In the genomic region with DNA sequence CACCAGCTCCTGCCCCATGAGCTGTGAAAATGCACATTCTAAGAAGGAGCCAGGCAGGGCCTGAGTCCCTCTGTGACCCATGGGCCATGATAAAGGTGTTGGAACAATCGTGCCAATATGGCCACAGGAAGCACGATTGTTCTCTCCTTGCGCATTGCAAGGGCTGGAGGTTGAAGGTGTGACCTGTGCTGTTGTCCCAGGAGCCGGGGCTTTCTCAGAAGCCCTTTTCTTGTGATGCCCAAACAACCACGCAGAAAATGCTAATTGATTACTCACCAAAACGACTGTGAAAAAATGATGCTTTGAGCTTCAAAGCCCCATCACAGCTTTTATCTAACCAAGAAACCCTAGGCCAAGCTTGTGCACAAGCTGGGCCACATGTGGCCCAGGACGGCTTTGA, we compare ENCODE assay signal across 14 cellular contexts. TPM values are rescaled to one million over a fixed set of nuclear protein-coding genes. Genes with fewer than 3 reads are reported as not detected.
A peak's percentile ranks its signal among the peaks of the same experiment; 100 is the strongest.
DNase-seq lines count a peak whose midpoint lies in the region; ATAC-seq, FAIRE-seq and TF ChIP-seq lines count a peak whose summit lies in the region.
"Had no signal": no experiment of that assay in that cellular context is flagged by ENCODE, and none has a peak within 500 bp of the region (broad histone marks: within the 10 kb centered on the region; RNA-seq: fewer than 3 reads in every experiment).

No MANE protein-coding gene starts in this region.

- H3K9me3 Mint-ChIP-seq in T-helper 1 cell treated with Interleukin-12 subunit alpha and Interleukin-12 subunit beta and Interleukin-4 antibody, amounts not matched to agents 30 μg/mL and 1 μg/mL, for 36 hours: no peaks in the 10 kb centered on the region
- H3K9me3 Mint-ChIP-seq in activated T-cell treated with anti-CD3 and anti-CD28 coated beads, Interleukin-2, amount 50 U/mL, for 72 hours: no peaks in the 10 kb centered on the region
- H3K9me3 Mint-ChIP-seq: CD8-positive, alpha-beta memory T cell had no signal

- no peaks in the 10 kb centered on the region for H3K9me2 ChIP-seq in Karpas-422 (replicated peaks; ENCODE audit: insufficient read depth, low read length)

- H3K4me2 ChIP-seq in Karpas-422 (ENCODE audit: low read depth, low read length, poor library complexity, severe bottlenecking): no peak overlapping the region
- H3K4me2 ChIP-seq: BLaER1 had no signal

- peak; percentile 93 for FAIRE-seq in bronchial epithelial cell (lab: Jason Lieb, UNC)

- H4K20me1 ChIP-seq in Karpas-422 (ENCODE audit: insufficient read depth, low read depth, low read length): no peaks in the 10 kb centered on the region
- H4K20me1 ChIP-seq: BLaER1 had no signal

- H3K27me3 Mint-ChIP-seq in T-helper 1 cell treated with Interleukin-12 subunit alpha and Interleukin-12 subunit beta and Interleukin-4 antibody, amounts not matched to agents 30 μg/mL and 1 μg/mL, for 36 hours (ENCODE audit: low read depth): no peaks in the 10 kb centered on the region
- H3K27me3 Mint-ChIP-seq in activated T-cell treated with anti-CD3 and anti-CD28 coated beads, Interleukin-2, amount 50 U/mL, for 72 hours (ENCODE audit: low read depth): peaks cover 26% of the 10 kb centered on the region

- H3K4me3 Mint-ChIP-seq in T-helper 1 cell treated with Interleukin-12 subunit alpha and Interleukin-12 subunit beta and Interleukin-4 antibody, amounts not matched to agents 30 μg/mL and 1 μg/mL, for 36 hours: no peak overlapping the region
- H3K4me3 Mint-ChIP-seq in activated T-cell treated with anti-CD3 and anti-CD28 coated beads, Interleukin-2, amount 50 U/mL, for 72 hours: no peak overlapping the region
- H3K4me3 Mint-ChIP-seq: CD8-positive, alpha-beta memory T cell had no signal

- no peaks in the 10 kb centered on the region for H3K9me3 ChIP-seq in Karpas-422 (ENCODE audit: low read length)
- H3K9me3 ChIP-seq: BLaER1, HAP-1 had no signal

- H3K4me3 ChIP-seq in bronchial epithelial cell (ENCODE audit: low read depth, low read length): no peak overlapping the region
- H3K4me3 ChIP-seq in Karpas-422 (ENCODE audit: low read length): no peak overlapping the region
- no peak overlapping the region for H3K4me3 ChIP-seq in coronary artery
- H3K4me3 ChIP-seq: BLaER1, HAP-1 had no signal

- H3K27ac ChIP-seq in Karpas-422 (ENCODE audit: low read length) (no peak overlapping the region), coronary artery (no peak overlapping the region)
- H3K27ac ChIP-seq: BLaER1 had no signal

- no peak overlapping the region for H3K9ac ChIP-seq in Karpas-422 (ENCODE audit: low read length)
- H3K9ac ChIP-seq: BLaER1 had no signal

- H3K4me1 ChIP-seq in Karpas-422 (ENCODE audit: low read length): no peaks in the 10 kb centered on the region
- H3K4me1 ChIP-seq: BLaER1, HAP-1 had no signal

- no peaks in the 10 kb centered on the region for H3K36me3 Mint-ChIP-seq in T-helper 1 cell treated with Interleukin-12 subunit alpha and Interleukin-12 subunit beta and Interleukin-4 antibody, amounts not matched to agents 30 μg/mL and 1 μg/mL, for 36 hours (ENCODE audit: low read depth)
- H3K36me3 Mint-ChIP-seq in activated T-cell treated with anti-CD3 and anti-CD28 coated beads, Interleukin-2, amount 50 U/mL, for 72 hours (ENCODE audit: insufficient read depth in 2 of 2): no peaks in the 10 kb centered on the region
- H3K36me3 Mint-ChIP-seq: CD8-positive, alpha-beta memory T cell had no signal

- ATAC-seq in activated T-cell treated with anti-CD3 and anti-CD28 coated beads, Interleukin-2, amount 50 U/mL, for 72 hours (replicated peaks in 1 of 2): peak; percentile 37 to 50

- TF ChIP-seq CTCF in bronchial epithelial cell (IDR thresholded peaks at IDR 0.05; ENCODE audit: insufficient read depth, low read length, severe bottlenecking) (no peak), coronary artery (IDR thresholded peaks at IDR 0.05) (no peak)

- peak overlapping the region; percentile 62 for H3K27ac Mint-ChIP-seq in T-helper 1 cell treated with Interleukin-12 subunit alpha and Interleukin-12 subunit beta and Interleukin-4 antibody, amounts not matched to agents 30 μg/mL and 1 μg/mL, for 36 hours
- no peak overlapping the region for H3K27ac Mint-ChIP-seq in activated T-cell treated with anti-CD3 and anti-CD28 coated beads, Interleukin-2, amount 50 U/mL, for 72 hours
- H3K27ac Mint-ChIP-seq: CD8-positive, alpha-beta memory T cell had no signal

- no peaks in the 10 kb centered on the region for H3K36me3 ChIP-seq in bronchial epithelial cell (ENCODE audit: control insufficient read depth, insufficient read depth, low read length)
- H3K36me3 ChIP-seq in Karpas-422 (ENCODE audit: insufficient read depth, low read length): no peaks in the 10 kb centered on the region
- H3K36me3 ChIP-seq: BLaER1, HAP-1 had no signal

- H3K27me3 ChIP-seq in bronchial epithelial cell (ENCODE audit: control insufficient read depth, insufficient read depth, low read length): no peaks in the 10 kb centered on the region
- H3K27me3 ChIP-seq in Karpas-422 (ENCODE audit: low read length): no peaks in the 10 kb centered on the region

- DNase-seq in T-helper 1 cell: no peak
- no peak for DNase-seq in activated T-cell treated with anti-CD3 and anti-CD28 coated beads, Interleukin-2, amount 50 U/mL, for 72 hours
- DNase-seq in activated T-cell treated with anti-CD3 and anti-CD28 coated beads for 4 hours: no peak
- DNase-seq in bronchial epithelial cell (ENCODE audit: low read depth): no peak
- no peak for DNase-seq in Karpas-422
- DNase-seq in coronary artery (ENCODE audit: low spot score): no peak
- DNase-seq: 8988T; AML-193; CD8-positive, alpha-beta memory T cell; DMS53; GF-D8 had no signal

- H2AFZ ChIP-seq in Karpas-422 (ENCODE audit: low read length): no peak overlapping the region

- no peaks in the 10 kb centered on the region for H3K79me2 ChIP-seq in Karpas-422 (ENCODE audit: low read length)

- H3K4me1 Mint-ChIP-seq in T-helper 1 cell treated with Interleukin-12 subunit alpha and Interleukin-12 subunit beta and Interleukin-4 antibody, amounts not matched to agents 30 μg/mL and 1 μg/mL, for 36 hours (ENCODE audit: low read depth): peaks cover 9% of the 10 kb centered on the region
- peaks cover 17% of the 10 kb centered on the region for H3K4me1 Mint-ChIP-seq in activated T-cell treated with anti-CD3 and anti-CD28 coated beads, Interleukin-2, amount 50 U/mL, for 72 hours (ENCODE audit: low read depth)
- H3K4me1 Mint-ChIP-seq: CD8-positive, alpha-beta memory T cell had no signal

RNA-seq across cellular contexts. Expression of a gene that starts 33.8 kb away (rescaled TPM):
- total RNA-seq in activated T-cell treated with anti-CD3 and anti-CD28 coated beads, Interleukin-2, amount 50 U/mL, for 72 hours: 10 to 100 TPM; 60.4 to 85.6 TPM
- total RNA-seq in bronchial epithelial cell: 6.1 and 7.3 TPM in 2 replicates
- total RNA-seq in Karpas-422 (2014; rRNA removed; shearing (Covaris generic); ENCODE audit: low replicate concordance): 30.9 and 40.7 TPM in 2 replicates

RNA-seq across cellular contexts. Expression of a gene that starts 48.2 kb away (rescaled TPM):
- total RNA-seq in activated T-cell treated with anti-CD3 and anti-CD28 coated beads, Interleukin-2, amount 50 U/mL, for 72 hours: 10 to 100 TPM; 82.2 to 88.6 TPM
- 54.8 and 100 TPM in 2 replicates for total RNA-seq in bronchial epithelial cell
- 45.4 and 45.9 TPM in 2 replicates for total RNA-seq in Karpas-422 (2014; rRNA removed; shearing (Covaris generic); ENCODE audit: low replicate concordance)
